8 cellular contexts compared by ENCODE assay signal in the genomic region with DNA sequence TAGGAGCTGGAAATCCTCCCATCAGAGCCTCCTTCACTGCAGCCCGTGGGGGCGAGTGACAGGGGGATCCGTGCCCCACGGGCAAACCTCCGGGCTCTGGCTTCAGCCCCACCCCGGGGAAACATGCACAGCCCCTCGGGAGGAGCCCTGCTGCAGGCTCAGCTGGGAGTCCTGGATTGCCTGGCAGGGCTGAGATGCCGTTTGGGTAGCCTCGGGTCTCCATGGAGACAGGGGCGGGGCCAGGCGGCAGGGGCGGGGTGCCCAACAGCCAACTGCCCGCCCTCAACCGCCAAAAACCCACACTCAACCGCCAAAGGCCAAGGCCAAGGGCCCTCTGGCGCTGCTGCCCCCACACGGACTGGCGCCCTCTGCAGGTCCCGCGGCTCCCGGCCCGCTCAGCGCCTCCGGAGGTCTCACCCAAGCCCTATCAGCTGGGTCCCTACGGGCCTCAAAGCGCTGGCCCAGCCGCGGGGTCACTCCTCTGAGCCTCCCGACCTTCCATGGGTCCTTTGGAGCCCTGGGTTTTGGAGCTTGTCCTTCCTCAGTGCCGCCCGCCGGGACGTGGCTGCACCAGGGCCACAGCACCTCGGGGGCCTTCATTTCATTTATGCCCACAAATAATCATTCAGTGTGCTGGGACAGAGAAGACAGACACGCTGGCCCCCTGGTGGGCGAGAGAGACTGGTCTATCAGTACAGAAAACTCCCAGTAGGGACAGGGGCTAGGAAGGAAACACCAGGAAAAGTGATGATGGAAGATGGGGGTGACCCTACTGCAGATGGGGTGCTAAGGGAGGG. TPM values are rescaled to one million over a fixed set of nuclear protein-coding genes. Genes with fewer than 3 reads are reported as not detected.
A peak's percentile ranks its signal among the peaks of the same experiment; 100 is the strongest.
DNase-seq lines count a peak whose midpoint lies in the region; ATAC-seq and TF ChIP-seq lines count a peak whose summit lies in the region.

No MANE protein-coding gene starts in this region.

- DNase-seq in DMS 273 (lab: John Stamatoyannopoulos, UW; ENCODE audit: unreplicated experiment) (peak; percentile 96), MG63 (peak; percentile 83), T-cell (peak; percentile 51 to 80 (median 70)), adrenal gland (peak; percentile 86 to 92 (median 91)), left cardiac atrium (peak; percentile 91), posterior vena cava (ENCODE audit: low spot score) (peak; percentile 95), type B pancreatic cell (ENCODE audit: extremely low spot score, unreplicated experiment) (peak; percentile 79)

- WGBS in adrenal gland, 4 donors, result 1 to 8% (median 3%) methylated on average over 8 to 36 of the region's 36 CpGs

- H3K4me1 ChIP-seq in adrenal gland (replicated peaks in 1 of 2), result peaks cover 7 to 10% of the 10 kb centered on the region in 2 donors

- ATAC-seq in GM21737 (IDR thresholded peaks at IDR 0.05; ENCODE audit: unreplicated experiment) (peak; percentile 72), T-cell (replicated peaks in 1 of 4) (peak; percentile 74 to 86 (median 85)), left cardiac atrium (peak; percentile 93 to 95)

- H3K27me3 ChIP-seq in MG63 (no peaks in the 10 kb centered on the region), adrenal gland (no peaks in the 10 kb centered on the region)

- H3K4me1 Mint-ChIP-seq in T-cell (peaks cover 13 to 17% (median 14%) of the 10 kb centered on the region in 3 donors), type B pancreatic cell (ENCODE audit: unreplicated experiment) (peaks cover 9% of the 10 kb centered on the region)

- H3K9me3 Mint-ChIP-seq in T-cell (no peaks in the 10 kb centered on the region), type B pancreatic cell (no peaks in the 10 kb centered on the region)

- POLR2A ChIA-PET in T-cell (lab: Charles Lee), result no interaction called here

- CTCF ChIA-PET in T-cell (lab: Charles Lee), result interaction anchor here (0.5 to 3.1 kb wide), 12 partner anchors 23 to 397 kb away, joined by 3 to 17 read pairs (median 3); a partner anchor contains a TSS

- peak overlapping the region in 2 of 5 donors; percentile 59 to 63 for H3K27ac ChIP-seq in adrenal gland

- TF ChIP-seq CTCF in adrenal gland (IDR thresholded peaks at IDR 0.05) (peak; percentile 49 to 89 (median 60)), type B pancreatic cell (conservative IDR thresholded peaks at IDR 0.05) (peak; percentile 76)

- no peaks in the 10 kb centered on the region for H3K36me3 ChIP-seq in MG63
- no peaks in the 10 kb centered on the region for H3K36me3 ChIP-seq in adrenal gland (replicated peaks in 1 of 2)

- peak overlapping the region; percentile 78 to 83 (median 80) for H3K4me3 Mint-ChIP-seq in T-cell
- peak overlapping the region; percentile 86 for H3K4me3 Mint-ChIP-seq in type B pancreatic cell

- TF ChIP-seq POLR2A in adrenal gland (IDR thresholded peaks at IDR 0.05), result no peak

- H3K36me3 Mint-ChIP-seq in T-cell (no peaks in the 10 kb centered on the region), type B pancreatic cell (no peaks in the 10 kb centered on the region)

- H3K9me3 ChIP-seq in MG63 (no peaks in the 10 kb centered on the region), adrenal gland (replicated peaks in 1 of 3) (no peaks in the 10 kb centered on the region)

- no peak overlapping the region for H3K4me3 ChIP-seq in MG63
- H3K4me3 ChIP-seq in adrenal gland, result peak overlapping the region in 2 of 4 donors; percentile 5 to 46

- peak overlapping the region; percentile 82 to 87 for H3K27ac Mint-ChIP-seq in T-cell
- H3K27ac Mint-ChIP-seq in type B pancreatic cell, result peak overlapping the region; percentile 78

- H3K27me3 Mint-ChIP-seq in T-cell (no peaks in the 10 kb centered on the region), type B pancreatic cell (no peaks in the 10 kb centered on the region)

- intact Hi-C loops in adrenal gland (cut with DNase I), result loop anchor here in 1 of 2 donors (5.0 kb wide), 1 partner anchor 229 kb away; no protein-coding TSS in a partner anchor
- intact Hi-C loops in left cardiac atrium (cut with DNase I), result loop anchor here in 1 of 2 donors (1.0 to 5.0 kb wide), 2 partner anchors 166 to 229 kb away; no protein-coding TSS in a partner anchor
- intact Hi-C loops in posterior vena cava (cut with DNase I), result loop anchor here (5.0 kb wide), 2 partner anchors 191 to 229 kb away; no protein-coding TSS in a partner anchor

RNA-seq across cellular contexts. Expression of a gene that starts 33.5 kb away (rescaled TPM):
- total RNA-seq in MG63 (2014; rRNA removed; shearing (Covaris generic); ENCODE audit: low replicate concordance), result 29.3 and 35.4 TPM in 2 replicates
- total RNA-seq in T-cell (10 to 100 TPM; 45.1 to 91.5 (median 54.3) TPM), adrenal gland (10 to 100 TPM; 45.7 to 68.0 (median 52.5) TPM), left cardiac atrium (10 to 100 TPM; 35.3 to 37.5 TPM), posterior vena cava (10 to 100 TPM; 27.2 to 32.4 TPM), type B pancreatic cell (ENCODE audit: low replicate concordance) (54.1 and 56.1 TPM in 2 replicates)
- polyA plus RNA-seq in adrenal gland, result 10 to 100 TPM; 39.1 to 54.0 (median 51.1) TPM
